Comparison of ENCODE assay signal across 30 cellular contexts in the genomic region with DNA sequence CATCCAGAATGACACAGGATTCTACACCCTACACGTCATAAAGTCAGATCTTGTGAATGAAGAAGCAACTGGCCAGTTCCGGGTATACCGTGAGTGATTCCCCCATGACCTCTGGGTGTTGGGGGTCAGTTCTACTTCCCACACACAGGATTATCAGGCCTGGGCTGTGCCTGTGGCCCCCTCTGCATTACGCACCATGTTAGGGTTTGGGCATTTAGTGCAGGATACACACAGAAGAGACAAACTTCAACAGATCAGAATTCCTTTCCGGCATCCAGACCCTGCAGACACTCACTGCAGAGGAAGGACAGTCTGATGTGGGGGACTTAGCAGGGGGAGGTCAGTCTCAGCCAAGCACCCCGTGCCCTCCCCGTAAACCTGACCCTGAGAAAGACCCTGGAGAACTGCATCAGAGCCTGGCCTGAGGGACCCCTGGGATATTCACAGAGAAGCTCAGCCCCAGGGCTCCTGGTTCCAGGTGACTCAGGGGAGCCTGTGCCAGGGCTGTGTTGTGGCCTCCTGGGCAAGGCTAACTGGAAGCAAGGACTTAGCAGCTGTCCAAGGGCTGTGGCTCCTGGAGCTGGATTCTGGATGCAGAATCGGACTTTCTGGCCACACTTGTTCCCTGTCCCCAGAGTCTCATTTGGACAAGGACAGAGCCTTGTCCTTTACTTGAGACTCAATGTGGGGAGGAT. TPM values are rescaled to one million over a fixed set of nuclear protein-coding genes. Genes with fewer than 3 reads are reported as not detected.
"Had no signal": no experiment of that assay in that cellular context is flagged by ENCODE, and none has a peak within 500 bp of the region (broad histone marks: within the 10 kb centered on the region; RNA-seq: fewer than 3 reads in every experiment).

No MANE protein-coding gene starts in this region.

- H3K4me3 Mint-ChIP-seq: activated CD4-positive, alpha-beta T cell treated with anti-CD3 and anti-CD28 coated beads for 36 hours; activated naive CD4-positive, alpha-beta T cell treated with anti-CD3 and anti-CD28 coated beads, Interleukin-2, amount 50 U/mL, for 24 hours; effector memory CD8-positive, alpha-beta T cell; memory B cell; naive thymus-derived CD4-positive, alpha-beta T cell; neural progenitor cell; T-helper 1 cell treated with Interleukin-12 subunit alpha and Interleukin-12 subunit beta and Interleukin-4 antibody, amounts not matched to agents 30 μg/mL and 1 μg/mL, for 36 hours; WTC11 had no signal

- H3K27ac ChIP-seq: adrenal gland, dorsolateral prefrontal cortex, esophagus muscularis mucosa, gastrocnemius medialis, neural progenitor cell, thyroid gland, uterus had no signal

- ATAC-seq: activated CD4-positive, alpha-beta T cell treated with anti-CD3 and anti-CD28 coated beads for 36 hours; effector memory CD8-positive, alpha-beta T cell; gastrocnemius medialis; naive thymus-derived CD4-positive, alpha-beta T cell; right cardiac atrium; stimulated activated naive CD8-positive, alpha-beta T cell treated with anti-CD3 and anti-CD28 coated beads, Interleukin-15, Interleukin-2, amounts not matched to agents 100 U/mL and 50 U/mL, for 24 hours; WTC11 had no signal

- H3K4me1 ChIP-seq: adrenal gland, esophagus muscularis mucosa, gastrocnemius medialis, neural progenitor cell, thyroid gland, uterus had no signal

- H3K4me1 Mint-ChIP-seq: neural progenitor cell had no signal

- H3K27me3 Mint-ChIP-seq: progenitor cell of endocrine pancreas had no signal

- H3K9ac ChIP-seq: neural progenitor cell had no signal

- DNase-seq: activated CD4-positive, alpha-beta T cell treated with anti-CD3 and anti-CD28 coated beads for 36 hours; activated CD4-positive, alpha-beta T cell treated with anti-CD3 and anti-CD28 coated beads, Interleukin-2, amount 50 U/mL, for 4 hours; activated gamma-delta T cell treated with Interleukin-2 at 50 U/mL for 16 hours; central memory CD4-positive, alpha-beta T cell; dorsolateral prefrontal cortex; effector memory CD8-positive, alpha-beta T cell; gastrocnemius medialis; hypothalamus; naive thymus-derived CD4-positive, alpha-beta T cell; right cardiac atrium; stimulated activated CD4-positive, alpha-beta T cell treated with anti-CD3 and anti-CD28 coated beads, Interleukin-4, amount 100 ng/mL, for 4 hours; stimulated activated naive CD8-positive, alpha-beta T cell treated with anti-CD3 and anti-CD28 coated beads, Interleukin-15, Interleukin-2, amounts not matched to agents 100 U/mL and 50 U/mL, for 24 hours; substantia nigra; T1000; thyroid gland; uterus had no signal

- H3K36me3 ChIP-seq: adrenal gland, esophagus muscularis mucosa, gastrocnemius medialis, neural progenitor cell, thyroid gland, uterus had no signal

- H3K27me3 ChIP-seq: neural progenitor cell, thyroid gland, uterus had no signal

- H3K36me3 Mint-ChIP-seq: activated naive CD4-positive, alpha-beta T cell treated with anti-CD3 and anti-CD28 coated beads, Interleukin-2, amount 50 U/mL, for 24 hours; memory B cell; naive thymus-derived CD4-positive, alpha-beta T cell; neural progenitor cell; WTC11 had no signal

- H3K4me3 ChIP-seq: adrenal gland, dorsolateral prefrontal cortex, esophagus muscularis mucosa, gastrocnemius medialis, neural progenitor cell, thyroid gland, uterus had no signal

- H3K9me3 Mint-ChIP-seq: activated naive CD4-positive, alpha-beta T cell treated with anti-CD3 and anti-CD28 coated beads, Interleukin-2, amount 50 U/mL, for 24 hours; effector memory CD8-positive, alpha-beta T cell; memory B cell; naive thymus-derived CD4-positive, alpha-beta T cell; T-helper 1 cell treated with Interleukin-12 subunit alpha and Interleukin-12 subunit beta and Interleukin-4 antibody, amounts not matched to agents 30 μg/mL and 1 μg/mL, for 36 hours; WTC11 had no signal

- H3K9me3 ChIP-seq: adrenal gland, esophagus muscularis mucosa, gastrocnemius medialis, thyroid gland, uterus had no signal

- H3K27ac Mint-ChIP-seq: activated CD4-positive, alpha-beta T cell treated with anti-CD3 and anti-CD28 coated beads for 36 hours; activated naive CD4-positive, alpha-beta T cell treated with anti-CD3 and anti-CD28 coated beads, Interleukin-2, amount 50 U/mL, for 24 hours; effector memory CD8-positive, alpha-beta T cell; memory B cell; naive thymus-derived CD4-positive, alpha-beta T cell; neural progenitor cell; progenitor cell of endocrine pancreas; T-helper 1 cell treated with Interleukin-12 subunit alpha and Interleukin-12 subunit beta and Interleukin-4 antibody, amounts not matched to agents 30 μg/mL and 1 μg/mL, for 36 hours; WTC11 had no signal

RNA-seq across cellular contexts. Expression of a gene that starts 1.7 kb away (rescaled TPM):
- total RNA-seq: activated CD4-positive, alpha-beta T cell treated with anti-CD3 and anti-CD28 coated beads for 36 hours; activated CD8-positive, alpha-beta memory T cell treated with anti-CD3 and anti-CD28 coated beads for 36 hours; astrocyte; dorsolateral prefrontal cortex; endothelial cell of umbilical vein; liver; mononuclear cell; naive thymus-derived CD4-positive, alpha-beta T cell; omental fat pad; progenitor cell of endocrine pancreas; right cardiac atrium had no signal

RNA-seq across cellular contexts. Expression of a gene that starts 22.0 kb away (rescaled TPM):
- total RNA-seq: activated CD4-positive, alpha-beta T cell treated with anti-CD3 and anti-CD28 coated beads for 36 hours; activated CD8-positive, alpha-beta memory T cell treated with anti-CD3 and anti-CD28 coated beads for 36 hours; astrocyte; dorsolateral prefrontal cortex; endothelial cell of umbilical vein; liver; mononuclear cell; naive thymus-derived CD4-positive, alpha-beta T cell; omental fat pad; progenitor cell of endocrine pancreas; right cardiac atrium; thyroid gland had no signal

RNA-seq across cellular contexts. Expression of a gene that starts 45.2 kb away (rescaled TPM):
- total RNA-seq: activated CD4-positive, alpha-beta T cell treated with anti-CD3 and anti-CD28 coated beads for 36 hours; activated CD8-positive, alpha-beta memory T cell treated with anti-CD3 and anti-CD28 coated beads for 36 hours; astrocyte; endothelial cell of umbilical vein had no signal
